ENCODE assay signal across 1 cellular context in the genomic region with DNA sequence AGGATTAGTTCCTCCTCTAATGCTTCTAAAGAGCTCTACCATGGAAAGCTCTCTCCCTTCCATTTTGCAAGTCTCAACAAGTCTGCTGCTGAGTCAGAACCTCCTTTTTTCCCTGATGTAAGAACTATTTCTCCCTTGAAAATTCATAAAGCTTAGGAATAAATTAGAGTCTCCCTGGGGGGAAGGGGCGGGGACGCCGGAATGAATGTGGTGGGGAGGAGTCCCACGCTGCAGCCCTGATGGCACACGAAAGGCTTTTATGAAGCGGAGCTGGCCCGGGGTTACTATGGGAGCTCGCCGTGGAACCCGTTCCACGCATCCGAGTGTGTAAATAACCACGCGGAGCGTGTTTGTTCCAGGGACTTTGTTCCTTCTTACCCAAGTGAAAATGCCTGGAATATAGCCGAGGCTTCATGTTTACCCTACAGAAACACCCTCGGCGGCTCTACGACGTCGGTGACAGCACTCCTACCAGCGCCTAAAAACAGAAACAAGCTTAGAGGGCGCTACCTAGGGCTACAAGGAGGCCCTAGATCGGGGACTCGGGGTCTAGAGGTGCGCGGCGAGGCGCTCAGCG.
TF ChIP-seq lines count a peak whose summit lies in the region.

No MANE protein-coding gene starts in this region.

TF ChIP-seq in HepG2, 621 proteins besides CTCF, POLR2A, EP300 and RAD21 (continued from another document):
- TF ChIP-seq DZIP1 (CRISPR knock-in tag; IDR thresholded peaks at IDR 0.05) (no peak), ZSCAN30 (CRISPR knock-in tag; IDR thresholded peaks at IDR 0.05) (no peak), DMAP1 (CRISPR knock-in tag; IDR thresholded peaks at IDR 0.05) (peak; percentile 6; the same call in 1 of the 2 replicates), MTA3 (CRISPR knock-in tag; IDR thresholded peaks at IDR 0.05) (no peak), GLMP (CRISPR knock-in tag; IDR thresholded peaks at IDR 0.05; ENCODE audit: borderline replicate concordance) (0 out of 2 replicates have a peak, but pooled peaks have one; percentile 38), SP2 (CRISPR knock-in tag; IDR thresholded peaks at IDR 0.05) (no peak), MED13 (CRISPR knock-in tag; IDR thresholded peaks at IDR 0.05) (no peak), DRAP1 (CRISPR knock-in tag; IDR thresholded peaks at IDR 0.05) (no peak; the same call in 1 of the 2 replicates), ZNF121 (CRISPR knock-in tag; IDR thresholded peaks at IDR 0.05) (no peak), JUND (CRISPR knock-in tag; IDR thresholded peaks at IDR 0.05) (no peak), MED8 (CRISPR knock-in tag; IDR thresholded peaks at IDR 0.05; ENCODE audit: insufficient replicate concordance) (no peak), FOXC1 (CRISPR knock-in tag; IDR thresholded peaks at IDR 0.05; ENCODE audit: borderline replicate concordance) (peak; percentile 70; the same call in 1 of the 2 replicates)
- TF ChIP-seq, protein P1, sequence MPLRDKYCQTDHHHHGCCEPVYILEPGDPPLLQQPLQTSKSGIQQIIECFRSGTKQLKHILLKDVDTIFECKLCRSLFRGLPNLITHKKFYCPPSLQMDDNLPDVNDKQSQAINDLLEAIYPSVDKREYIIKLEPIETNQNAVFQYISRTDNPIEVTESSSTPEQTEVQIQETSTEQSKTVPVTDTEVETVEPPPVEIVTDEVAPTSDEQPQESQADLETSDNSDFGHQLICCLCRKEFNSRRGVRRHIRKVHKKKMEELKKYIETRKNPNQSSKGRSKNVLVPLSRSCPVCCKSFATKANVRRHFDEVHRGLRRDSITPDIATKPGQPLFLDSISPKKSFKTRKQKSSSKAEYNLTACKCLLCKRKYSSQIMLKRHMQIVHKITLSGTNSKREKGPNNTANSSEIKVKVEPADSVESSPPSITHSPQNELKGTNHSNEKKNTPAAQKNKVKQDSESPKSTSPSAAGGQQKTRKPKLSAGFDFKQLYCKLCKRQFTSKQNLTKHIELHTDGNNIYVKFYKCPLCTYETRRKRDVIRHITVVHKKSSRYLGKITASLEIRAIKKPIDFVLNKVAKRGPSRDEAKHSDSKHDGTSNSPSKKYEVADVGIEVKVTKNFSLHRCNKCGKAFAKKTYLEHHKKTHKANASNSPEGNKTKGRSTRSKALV (CRISPR knock-in tag; IDR thresholded peaks at IDR 0.05) = no peak
- TF ChIP-seq, protein P2, sequence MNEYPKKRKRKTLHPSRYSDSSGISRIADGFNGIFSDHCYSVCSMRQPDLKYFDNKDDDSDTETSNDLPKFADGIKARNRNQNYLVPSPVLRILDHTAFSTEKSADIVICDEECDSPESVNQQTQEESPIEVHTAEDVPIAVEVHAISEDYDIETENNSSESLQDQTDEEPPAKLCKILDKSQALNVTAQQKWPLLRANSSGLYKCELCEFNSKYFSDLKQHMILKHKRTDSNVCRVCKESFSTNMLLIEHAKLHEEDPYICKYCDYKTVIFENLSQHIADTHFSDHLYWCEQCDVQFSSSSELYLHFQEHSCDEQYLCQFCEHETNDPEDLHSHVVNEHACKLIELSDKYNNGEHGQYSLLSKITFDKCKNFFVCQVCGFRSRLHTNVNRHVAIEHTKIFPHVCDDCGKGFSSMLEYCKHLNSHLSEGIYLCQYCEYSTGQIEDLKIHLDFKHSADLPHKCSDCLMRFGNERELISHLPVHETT (CRISPR knock-in tag; conservative IDR thresholded peaks at IDR 0.05) = no peak
